8 cellular contexts compared by ENCODE assay signal in genomic region chr6:31806470-31807272, GRCh38. TPM values are rescaled to one million over a fixed set of nuclear protein-coding genes. Genes with fewer than 3 reads are reported as not detected.
A peak's percentile ranks its signal among the peaks of the same experiment; 100 is the strongest.
DNase-seq lines count a peak whose midpoint lies in the region; ATAC-seq and TF ChIP-seq lines count a peak whose summit lies in the region.

TSS of gene LSM2 (minus strand) at chr6:31806966. CDS start at chr6:31806757, 209 bp downstream.

- H3K4me3 ChIP-seq in AG04450 (ENCODE audit: low read depth, low read length) (peak within 1 kb of the TSS; percentile 78), cardiac fibroblast (replicated peaks in 1 of 2; ENCODE audit: low read depth in 2 of 2, low read length in 2 of 2) (peak within 1 kb of the TSS; percentile 65 to 82), spleen (peak within 1 kb of the TSS; percentile 45 to 78 (median 52))

- intact Hi-C loops in spleen (cut with DNase I; ENCODE audit: low total_unique reads), result no loop called here

- no peaks in the 10 kb centered on the region for H3K27me3 ChIP-seq in AG04450 (ENCODE audit: control insufficient read depth, insufficient read depth, low read length)
- no peaks in the 10 kb centered on the region for H3K27me3 ChIP-seq in spleen (replicated peaks in 1 of 7)

- peak within 1 kb of the TSS; percentile 99 for H3K27ac Mint-ChIP-seq in WTC11

- ATAC-seq in GM18873 (IDR thresholded peaks at IDR 0.05; ENCODE audit: low FRiP score, unreplicated experiment), result peak; percentile 78
- ATAC-seq in HG03139 (IDR thresholded peaks at IDR 0.05; ENCODE audit: unreplicated experiment), result peak; percentile 93
- ATAC-seq in WTC11, result peak; percentile 95

- CTCF ChIA-PET in AG04450 (lab: Charles Lee) (interaction anchor here (0.5 to 2.5 kb wide), 21 partner anchors 9 to 1302 kb away, joined by 3 to 25 read pairs (median 4); partner anchors contain the start of genes ABHD16A, EHMT2, HSPA1A and HSPA1L), WTC11 (lab: Charles Lee) (interaction anchor here (0.6 to 2.7 kb wide), 26 partner anchors 9 to 260 kb away, joined by 3 to 30 read pairs (median 4); partner anchors contain the start of genes ATP6V1G2, C6orf47, DDAH2 and HSPA1A)

- H3K9me3 ChIP-seq in AG04450 (ENCODE audit: control insufficient read depth, insufficient read depth, low read length), result no peaks in the 10 kb centered on the region
- H3K9me3 ChIP-seq in spleen, result no peaks in the 10 kb centered on the region

- DNase-seq in AG04450 (ENCODE audit: low read depth, low spot score), result peak; percentile 93
- peak; percentile 98 for DNase-seq in NCI-H2227 (lab: John Stamatoyannopoulos, UW; ENCODE audit: unreplicated experiment)
- peak; percentile 98 for DNase-seq in WTC11 (ENCODE audit: low spot score)
- DNase-seq in cardiac fibroblast (ENCODE audit: low read depth in 2 of 2), result peak; percentile 97 to 98
- DNase-seq in inferior parietal cortex (ENCODE audit: extremely low spot score), result peak; percentile 97
- peak; percentile 99 for DNase-seq in spleen

- 0 to 1% (median 1%) methylated on average over 48 to 51 of the region's 51 CpGs for WGBS in spleen, 5 donors

- H3K4me1 Mint-ChIP-seq in WTC11, result peaks cover 9% of the 10 kb centered on the region

- peak; percentile 10 to 69 (median 51) for TF ChIP-seq POLR2A in spleen (IDR thresholded peaks at IDR 0.05)

- POLR2A ChIA-PET in AG04450 (lab: Yijun Ruan, JAX), result interaction anchor here (0.6 to 2.6 kb wide), 14 partner anchors 9 to 1165 kb away, joined by 3 to 40 read pairs (median 4); partner anchors contain the start of genes HSPA1A, HSPA1B, HSPA1L and NEU1
- POLR2A ChIA-PET in WTC11 (lab: Charles Lee), result interaction anchor here (0.6 to 1.9 kb wide), 12 partner anchors 7 to 166 kb away, joined by 3 to 23 read pairs (median 4); partner anchors contain the start of genes DXO, HSPA1A, HSPA1B and HSPA1L

- H3K36me3 Mint-ChIP-seq in WTC11, result peaks cover 17% of the 10 kb centered on the region

- no peaks in the 10 kb centered on the region for H3K9me3 Mint-ChIP-seq in WTC11

- H3K36me3 ChIP-seq in spleen, result peaks cover 0 to 46% (median 14%) of the 10 kb centered on the region in 6 donors

- peaks cover 11 to 51% (median 30%) of the 10 kb centered on the region in 6 donors for H3K4me1 ChIP-seq in spleen

- peak; percentile 18 for TF ChIP-seq CTCF in AG04450 (IDR thresholded peaks at IDR 0.05; ENCODE audit: low read depth, low read length)
- TF ChIP-seq CTCF in WTC11 (IDR thresholded peaks at IDR 0.05), result no peak
- TF ChIP-seq CTCF in cardiac fibroblast (IDR thresholded peaks at IDR 0.05; ENCODE audit: low read depth, low read length), result no peak
- TF ChIP-seq CTCF in spleen (IDR thresholded peaks at IDR 0.05 in 8 of 11, conservative IDR thresholded peaks at IDR 0.05 in 3 of 11), result peak in 8 of 11 experiments; percentile 12 to 59 (median 39)

- no peaks in the 10 kb centered on the region; the same call in 1 of the 2 replicates for H3K27me3 Mint-ChIP-seq in WTC11 (ENCODE audit: low read depth)

- H3K4me3 Mint-ChIP-seq in WTC11, result peak within 1 kb of the TSS; percentile 99

- H3K27ac ChIP-seq in AG04450 (ENCODE audit: low read depth, low read length) (peak within 1 kb of the TSS; percentile 70), spleen (peak within 1 kb of the TSS; percentile 83 to 98 (median 96))

TF ChIP-seq in WTC11, 78 proteins besides CTCF, POLR2A, EP300 and RAD21 (continues in another document):
- 0 out of 2 replicates have a peak, but pooled peaks have one; percentile 53 for TF ChIP-seq E2F1 (CRISPR knock-in tag; IDR thresholded peaks at IDR 0.05)
- 0 out of 2 replicates have a peak, but pooled peaks have one; percentile 40 for TF ChIP-seq ELF4 (CRISPR knock-in tag; IDR thresholded peaks at IDR 0.05; ENCODE audit: low read depth)
- TF ChIP-seq SP1 (CRISPR knock-in tag; conservative IDR thresholded peaks at IDR 0.05), result peak; percentile 90
- no peak for TF ChIP-seq ATF2 (CRISPR knock-in tag; IDR thresholded peaks at IDR 0.05; ENCODE audit: borderline replicate concordance, low read depth)
- no peak for TF ChIP-seq ZNF425 (CRISPR knock-in tag; conservative IDR thresholded peaks at IDR 0.05)
- 0 out of 2 replicates have a peak, but pooled peaks have one; percentile 63 for TF ChIP-seq CREB1 (CRISPR knock-in tag; IDR thresholded peaks at IDR 0.05)
- TF ChIP-seq MAX (CRISPR knock-in tag; IDR thresholded peaks at IDR 0.05), result peak; percentile 92
- no peak for TF ChIP-seq ZSCAN18 (CRISPR knock-in tag; IDR thresholded peaks at IDR 0.05)
- TF ChIP-seq KAT7 (CRISPR knock-in tag; IDR thresholded peaks at IDR 0.05; ENCODE audit: borderline replicate concordance), result peak; percentile 94
- peak; percentile 81; the same call in 1 of the 2 replicates for TF ChIP-seq FOXP1 (CRISPR knock-in tag; IDR thresholded peaks at IDR 0.05; ENCODE audit: borderline replicate concordance)
- peak; percentile 65; the same call in 1 of the 2 replicates for TF ChIP-seq ESRRA (CRISPR knock-in tag; IDR thresholded peaks at IDR 0.05; ENCODE audit: borderline replicate concordance)

RNA-seq across cellular contexts. Expression of gene LSM2, which starts in this region (rescaled TPM):
- polyA plus RNA-seq in AG04450 (2011; rRNA removed) (34.2 and 38.3 TPM in 2 replicates), spleen (10 to 100 TPM; 74.5 to 98.9 (median 80.4) TPM)
- 22.5 and 24.8 TPM in 2 replicates for polyA minus RNA-seq in AG04450 (2011; rRNA and poly(A)+ RNA removed)
- total RNA-seq in WTC11 (2021) (104 to 121 TPM (median 119 TPM) in 3 replicates), spleen (10 to 100 TPM; 35.9 to 54.4 (median 42.9) TPM)

Comparison
In these comparisons a context has a peak if more than half of its experiments do, and no peak if none do; other contexts are left out.
1. Peak in every context shown above with its lines: DNase-seq, ATAC-seq, H3K4me3 ChIP-seq and H3K27ac ChIP-seq.
2. CTCF ChIP-seq: peak in AG04450 (single experiment) and spleen (8 of 11); none in WTC11 (single experiment) and cardiac fibroblast (single experiment).